ENCODE assay signal across 8 cellular contexts in genomic region chr4:139301821-139302611, GRCh38. TPM values are rescaled to one million over a fixed set of nuclear protein-coding genes. Genes with fewer than 3 reads are reported as not detected.
DNase-seq lines count a peak whose midpoint lies in the region; ATAC-seq and TF ChIP-seq lines count a peak whose summit lies in the region.

TSS of gene NDUFC1 (minus strand) at chr4:139302477. CDS start at chr4:139295798, 6,679 bp downstream.

- H3K27ac Mint-ChIP-seq in activated naive CD4-positive, alpha-beta T cell treated with anti-CD3 and anti-CD28 coated beads, Interleukin-2, amount 10 ng/mL, durations not matched to agents 7 days and 5 days: peak within 1 kb of the TSS; percentile 100
- peak within 1 kb of the TSS; percentile 99 for H3K27ac Mint-ChIP-seq in glutamatergic neuron (ENCODE audit: unreplicated experiment)

- CTCF ChIA-PET in activated naive CD4-positive, alpha-beta T cell treated with anti-CD3 and anti-CD28 coated beads, Interleukin-2, amount 10 ng/mL, durations not matched to agents 7 days and 5 days (lab: Charles Lee): interaction anchor here (1.0 to 1.5 kb wide), 2 partner anchors 9 to 13 kb away, joined by 4 to 5 read pairs; no protein-coding TSS in a partner anchor

- peak within 1 kb of the TSS; percentile 3 for H3K9ac ChIP-seq in parathyroid adenoma

- no peaks in the 10 kb centered on the region for H3K36me3 ChIP-seq in parathyroid adenoma (ENCODE audit: control insufficient read depth, insufficient read depth, low read length)
- H3K36me3 ChIP-seq in uterus: no peaks in the 10 kb centered on the region

- peak; percentile 42 for ATAC-seq in GM21515 (IDR thresholded peaks at IDR 0.05; ENCODE audit: unreplicated experiment)

- TF ChIP-seq POLR2A in uterus (IDR thresholded peaks at IDR 0.05): no peak

- H3K4me1 ChIP-seq in parathyroid adenoma (no peaks in the 10 kb centered on the region), uterus (peaks cover 0 to 4% of the 10 kb centered on the region in 2 donors)

- peak within 1 kb of the TSS; percentile 75 for H3K4me2 ChIP-seq in parathyroid adenoma (ENCODE audit: low read length)

- H3K27ac ChIP-seq in parathyroid adenoma (peak within 1 kb of the TSS; percentile 87), uterus (peak within 1 kb of the TSS; percentile 89 to 94)

- peak within 1 kb of the TSS; percentile 99 for H3K4me3 Mint-ChIP-seq in activated naive CD4-positive, alpha-beta T cell treated with anti-CD3 and anti-CD28 coated beads, Interleukin-2, amount 10 ng/mL, durations not matched to agents 7 days and 5 days
- peak within 1 kb of the TSS; percentile 100 for H3K4me3 Mint-ChIP-seq in glutamatergic neuron (ENCODE audit: unreplicated experiment)

- peaks cover 4% of the 10 kb centered on the region for H3K27me3 Mint-ChIP-seq in activated naive CD4-positive, alpha-beta T cell treated with anti-CD3 and anti-CD28 coated beads, Interleukin-2, amount 10 ng/mL, durations not matched to agents 7 days and 5 days
- peaks cover 6% of the 10 kb centered on the region for H3K27me3 Mint-ChIP-seq in glutamatergic neuron (ENCODE audit: unreplicated experiment)

- peak within 1 kb of the TSS; percentile 93 for H2AFZ ChIP-seq in parathyroid adenoma

- H3K36me3 Mint-ChIP-seq in activated naive CD4-positive, alpha-beta T cell treated with anti-CD3 and anti-CD28 coated beads, Interleukin-2, amount 10 ng/mL, durations not matched to agents 7 days and 5 days: peaks cover 23% of the 10 kb centered on the region
- peaks cover 5% of the 10 kb centered on the region for H3K36me3 Mint-ChIP-seq in glutamatergic neuron (ENCODE audit: unreplicated experiment)

- H3K4me3 ChIP-seq in parathyroid adenoma (ENCODE audit: low read depth, low read length): peak within 1 kb of the TSS; percentile 83
- peak within 1 kb of the TSS; percentile 72 to 93 for H3K4me3 ChIP-seq in uterus

- no peaks in the 10 kb centered on the region for H3K27me3 ChIP-seq in parathyroid adenoma (ENCODE audit: control insufficient read depth, insufficient read depth, low read length)
- no peaks in the 10 kb centered on the region for H3K27me3 ChIP-seq in uterus

- intact Hi-C loops in uterus (cut with DNase I; ENCODE audit: low total_unique reads): no loop called here

- H3K4me1 Mint-ChIP-seq in activated naive CD4-positive, alpha-beta T cell treated with anti-CD3 and anti-CD28 coated beads, Interleukin-2, amount 10 ng/mL, durations not matched to agents 7 days and 5 days: peaks cover 57% of the 10 kb centered on the region
- peaks cover 8% of the 10 kb centered on the region for H3K4me1 Mint-ChIP-seq in glutamatergic neuron (ENCODE audit: low read depth, unreplicated experiment)

- peaks cover 12% of the 10 kb centered on the region for H3K79me2 ChIP-seq in parathyroid adenoma

- DNase-seq in DMS79 (lab: John Stamatoyannopoulos, UW) (peak; percentile 21), HuH-7.5 (ENCODE audit: low spot score) (peak; percentile 48), SK-N-DZ (ENCODE audit: low spot score) (peak; percentile 55), glutamatergic neuron (peak; percentile 69), uterus (peak; percentile 39 to 50)
- peak; percentile 80 for DNase-seq in activated naive CD4-positive, alpha-beta T cell treated with anti-CD3 and anti-CD28 coated beads, Interleukin-2, amount 10 ng/mL, durations not matched to agents 7 days and 5 days

- no peaks in the 10 kb centered on the region for H3K9me3 Mint-ChIP-seq in activated naive CD4-positive, alpha-beta T cell treated with anti-CD3 and anti-CD28 coated beads, Interleukin-2, amount 10 ng/mL, durations not matched to agents 7 days and 5 days
- peaks cover 7% of the 10 kb centered on the region for H3K9me3 Mint-ChIP-seq in glutamatergic neuron (ENCODE audit: unreplicated experiment)

- TF ChIP-seq CTCF in glutamatergic neuron (IDR thresholded peaks at IDR 0.05; ENCODE audit: partially characterized antibody, unreplicated experiment): peak; percentile 37
- no peak for TF ChIP-seq CTCF in parathyroid adenoma (IDR thresholded peaks at IDR 0.05)
- no peak for TF ChIP-seq CTCF in uterus (IDR thresholded peaks at IDR 0.05)

- H3K9me3 ChIP-seq in parathyroid adenoma (ENCODE audit: control insufficient read depth, low read length): no peaks in the 10 kb centered on the region
- no peaks in the 10 kb centered on the region for H3K9me3 ChIP-seq in uterus

RNA-seq across cellular contexts. Expression of gene NDUFC1, which starts in this region (rescaled TPM):
- 25.5 and 33.1 TPM in 2 replicates for polyA plus RNA-seq in SK-N-DZ (2014; cell fraction: cytosol; rRNA removed)
- polyA plus RNA-seq in SK-N-DZ (2014; cell fraction: nucleus; rRNA removed): 22.4 and 28.6 TPM in 2 replicates
- 19.4 TPM for total RNA-seq in glutamatergic neuron (ENCODE audit: unreplicated experiment)
- 10 to 100 TPM in 2 of 4 donors, 1 to 10 TPM in 1, under 1 TPM in 1; 0.77 to 43.8 (median 14.9) TPM for total RNA-seq in uterus

Comparison
In these comparisons a context has a peak if more than half of its experiments do, and no peak if none do; other contexts are left out.
1. Peak in every context shown above with its lines: DNase-seq, ATAC-seq, H3K4me3 ChIP-seq and H3K27ac ChIP-seq.
2. DNase-seq: peak in every context shown above with its lines; median percentile 80 in activated naive CD4-positive, alpha-beta T cell treated with anti-CD3 and anti-CD28 coated beads, Interleukin-2, amount 10 ng/mL, durations not matched to agents 7 days and 5 days; 69 in glutamatergic neuron; 55 in SK-N-DZ; 48 in HuH-7.5; 44 in uterus; 21 in DMS79.